Comparison of ENCODE assay signal across 25 cellular contexts in the genomic region with DNA sequence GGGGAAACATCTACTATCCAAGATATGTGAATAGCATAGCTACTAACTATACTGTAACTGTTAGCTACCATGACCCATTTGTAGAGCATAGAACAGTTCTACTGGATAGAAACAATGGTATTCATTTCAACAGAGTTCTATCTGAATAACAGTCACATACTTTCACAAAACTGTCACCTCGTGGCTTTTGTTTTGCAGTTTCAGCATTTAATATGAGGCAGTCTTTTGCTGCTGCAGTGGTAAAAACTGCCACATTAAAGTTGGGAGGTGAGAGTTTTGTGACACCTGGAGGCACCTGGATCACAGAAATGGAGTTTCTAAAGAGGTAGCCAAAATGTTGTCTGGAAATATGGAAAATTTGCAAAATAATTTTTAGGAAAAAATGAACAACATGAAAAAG.
"Had no signal": no experiment of that assay in that cellular context is flagged by ENCODE, and none has a peak within 500 bp of the region (broad histone marks: within the 10 kb centered on the region; RNA-seq: fewer than 3 reads in every experiment).

No MANE protein-coding gene starts in this region.

- DNase-seq: colonic mucosa; cortex of kidney; effector CD8-positive, alpha-beta T cell; effector memory CD8-positive, alpha-beta T cell; endodermal cell; erythroblast; esophagus squamous epithelium; foreskin fibroblast; foreskin melanocyte; gastrocnemius medialis; glutamatergic neuron; head of caudate nucleus; heart right ventricle; hippocampal formation; left cardiac atrium; left lung; left ventricle myocardium superior; lower lobe of right lung; mesendoderm; midbrain had no signal

- H3K27me3 ChIP-seq: colonic mucosa, esophagus squamous epithelium, gastrocnemius medialis, heart right ventricle, left lung had no signal

- H3K36me3 ChIP-seq: colonic mucosa, esophagus squamous epithelium, gastrocnemius medialis, heart right ventricle, left lung, lower lobe of right lung had no signal

- FAIRE-seq: endometrium, islet of Langerhans, keratinocyte had no signal

- ATAC-seq: effector memory CD8-positive, alpha-beta T cell; esophagus mucosa; gastrocnemius medialis; heart right ventricle; left cardiac atrium; left lung; left ventricle myocardium superior; lower lobe of right lung had no signal

- H3K9me3 ChIP-seq: colonic mucosa, esophagus squamous epithelium, gastrocnemius medialis, heart right ventricle, left lung, lower lobe of right lung had no signal

- H3K27ac ChIP-seq: colonic mucosa, epithelial cell of prostate, esophagus squamous epithelium, gastrocnemius medialis, heart right ventricle, left lung, lower lobe of right lung had no signal

- H3K4me3 ChIP-seq: colonic mucosa, esophagus squamous epithelium, gastrocnemius medialis, heart right ventricle, left lung, lower lobe of right lung had no signal

- H3K4me1 ChIP-seq: colonic mucosa, esophagus squamous epithelium, gastrocnemius medialis, heart right ventricle, left lung, lower lobe of right lung had no signal
